ENCODE assay signal across 4 cellular contexts in genomic region chrY:18788757-18789406, GRCh38. TPM values are rescaled to one million over a fixed set of nuclear protein-coding genes. Genes with fewer than 3 reads are reported as not detected.
"Had no signal": no experiment of that assay in that cellular context is flagged by ENCODE, and none has a peak within 500 bp of the region (broad histone marks: within the 10 kb centered on the region; RNA-seq: fewer than 3 reads in every experiment).

No MANE protein-coding gene starts in this region.

RNA-seq across cellular contexts. Expression of gene HSFY2, which starts 15.3 kb away (rescaled TPM):
- total RNA-seq: LHCN-M2, M059J, MCF 10A, NCI-H460 had no signal
